ENCODE assay signal across 1 cellular context in genomic region chr10:20635545-20635944, GRCh38.
TF ChIP-seq lines count a peak whose summit lies in the region.

No MANE protein-coding gene starts in this region.

TF ChIP-seq in liver, 16 proteins besides CTCF, POLR2A, EP300 and RAD21 (continued from another document):
- TF ChIP-seq REST (IDR thresholded peaks at IDR 0.05), result no peak
TF ChIP-seq in liver: peak in this region for 1.
